21 cellular contexts compared by ENCODE assay signal in genomic region chr5:3304346-3304745, GRCh38.
DNase-seq lines count a peak whose midpoint lies in the region; ATAC-seq and TF ChIP-seq lines count a peak whose summit lies in the region.
"Had no signal": no experiment of that assay in that cellular context is flagged by ENCODE, and none has a peak within 500 bp of the region (broad histone marks: within the 10 kb centered on the region; RNA-seq: fewer than 3 reads in every experiment).

No MANE protein-coding gene starts in this region.

- H3K36me3 Mint-ChIP-seq in H9 (ENCODE audit: insufficient read depth in 1 of 3, low read depth in 3 of 3) (no peaks in the 10 kb centered on the region; a peak in 1 of 7 replicates), WTC11 (no peaks in the 10 kb centered on the region)
- H3K36me3 Mint-ChIP-seq in activated CD8-positive, alpha-beta memory T cell treated with anti-CD3 and anti-CD28 coated beads, Interleukin-2, amount 10 ng/mL, durations not matched to agents 7 days and 5 days: no peaks in the 10 kb centered on the region
- H3K36me3 Mint-ChIP-seq: CD4-positive, CD25-positive, alpha-beta regulatory T cell; CD8-positive, alpha-beta T cell had no signal

- H3K9me3 ChIP-seq in H9 (ENCODE audit: control insufficient read depth, low read depth, low read length) (no peaks in the 10 kb centered on the region), mesenchymal stem cell (ENCODE audit: control insufficient read depth, low read length) (no peaks in the 10 kb centered on the region), neuronal stem cell (replicated peaks in 1 of 2; ENCODE audit: control insufficient read depth in 2 of 2, insufficient read depth in 1 of 2, low read depth in 1 of 2, low read length in 2 of 2) (no peaks in the 10 kb centered on the region), adrenal gland (replicated peaks in 1 of 3) (no peaks in the 10 kb centered on the region)
- H3K9me3 ChIP-seq: BLaER1 had no signal

- no peak overlapping the region for H3K56ac ChIP-seq in H9 (ENCODE audit: insufficient read length, low read depth, low read length)

- intact Hi-C loops in adrenal gland (cut with DNase I): no loop called here

- H2BK15ac ChIP-seq in H9 (ENCODE audit: low read depth, low read length) (no peak overlapping the region), mesenchymal stem cell (ENCODE audit: low read depth, poor library complexity, severe bottlenecking) (no peak overlapping the region), neuronal stem cell (ENCODE audit: low read length) (no peak overlapping the region)

- H3K4ac ChIP-seq in H9 (ENCODE audit: low read depth, low read length) (no peak overlapping the region), mesenchymal stem cell (ENCODE audit: low read depth in 1 of 2, low read length in 2 of 2) (no peak overlapping the region), neuronal stem cell (ENCODE audit: low read length) (no peak overlapping the region)

- TF ChIP-seq CTCF in H9 (conservative IDR thresholded peaks at IDR 0.05): no peak
- TF ChIP-seq CTCF in WTC11 (IDR thresholded peaks at IDR 0.05): no peak
- no peak for TF ChIP-seq CTCF in adrenal gland (IDR thresholded peaks at IDR 0.05)
- no peak for TF ChIP-seq CTCF in GM20000 (IDR thresholded peaks at IDR 0.05; ENCODE audit: extremely low read depth, missing control alignments)

- H3K27ac ChIP-seq in H9 (ENCODE audit: insufficient read length, low read depth, low read length) (no peak overlapping the region), mesenchymal stem cell (ENCODE audit: low read length, poor library complexity, severe bottlenecking) (no peak overlapping the region), neuronal stem cell (replicated peaks; ENCODE audit: low read length) (no peak overlapping the region), adrenal gland (no peak overlapping the region)
- H3K27ac ChIP-seq: 22Rv1, BLaER1, C4-2B had no signal

- H3K18ac ChIP-seq in H9 (ENCODE audit: insufficient read length, low read depth, low read length) (no peak overlapping the region), mesenchymal stem cell (ENCODE audit: low read depth in 1 of 2, low read length in 2 of 2) (no peak overlapping the region), neuronal stem cell (ENCODE audit: low read length) (peak overlapping the region; percentile 78)

- H3K36me3 ChIP-seq in mesenchymal stem cell (ENCODE audit: control insufficient read depth in 1 of 2, insufficient read depth in 2 of 2, low read depth in 1 of 2, low read length in 2 of 2): no peaks in the 10 kb centered on the region
- no peaks in the 10 kb centered on the region for H3K36me3 ChIP-seq in neuronal stem cell (replicated peaks in 1 of 2; ENCODE audit: control insufficient read depth in 2 of 2, insufficient read depth in 2 of 2, low read length in 2 of 2)
- no peaks in the 10 kb centered on the region for H3K36me3 ChIP-seq in adrenal gland (replicated peaks in 1 of 2)
- H3K36me3 ChIP-seq: BLaER1 had no signal

- H3K79me1 ChIP-seq in H9 (ENCODE audit: insufficient read depth, low read depth, low read length, poor library complexity, severe bottlenecking) (no peaks in the 10 kb centered on the region), mesenchymal stem cell (replicated peaks; ENCODE audit: low read length, poor library complexity, severe bottlenecking) (no peaks in the 10 kb centered on the region), neuronal stem cell (ENCODE audit: low read depth, low read length) (no peaks in the 10 kb centered on the region)

- no peaks in the 10 kb centered on the region for H3K23me2 ChIP-seq in H9 (ENCODE audit: insufficient read length, low read depth, low read length, poor library complexity, severe bottlenecking)

- H2BK120ac ChIP-seq in H9 (ENCODE audit: low read depth, low read length, poor library complexity, severe bottlenecking): no peak overlapping the region
- no peak overlapping the region for H2BK120ac ChIP-seq in mesenchymal stem cell (ENCODE audit: low read depth, low read length)
- H2BK120ac ChIP-seq in neuronal stem cell (ENCODE audit: low read depth, low read length): no peak overlapping the region

- no peak overlapping the region for H2BK20ac ChIP-seq in H9 (ENCODE audit: low read depth, low read length, poor library complexity, severe bottlenecking)

- no peak overlapping the region for H3T11ph ChIP-seq in H9 (ENCODE audit: low read length)

- ATAC-seq in WTC11 (peak; percentile 30; the same call in 1 of the 2 replicates), HG03159 (IDR thresholded peaks at IDR 0.05; ENCODE audit: unreplicated experiment) (no peak)
- no peak for ATAC-seq in activated CD8-positive, alpha-beta memory T cell treated with anti-CD3 and anti-CD28 coated beads, Interleukin-2, amount 10 ng/mL, durations not matched to agents 7 days and 5 days
- ATAC-seq: CD8-positive, alpha-beta T cell; GM12878; GM23338 had no signal

- no peaks in the 10 kb centered on the region for H4K20me1 ChIP-seq in H9 (ENCODE audit: control insufficient read depth, insufficient read depth, insufficient read length)
- H4K20me1 ChIP-seq: BLaER1 had no signal

- WGBS in H9 (ENCODE audit: extremely low coverage, insufficient read length, low lambda C conversion rate): no CpG with 5 or more reads among the region's 10 CpGs
- WGBS in mesenchymal stem cell: 71% methylated on average over 10 of the region's 10 CpGs
- WGBS in neuronal stem cell (ENCODE audit: extremely low coverage in 2 of 2, insufficient read length in 2 of 2, insufficient replicate concordance in 1 of 2), 2 donors: no CpG with 5 or more reads among the region's 10 CpGs
- 73 to 90% (median 81%) methylated on average over 2 to 10 of the region's 10 CpGs for WGBS in adrenal gland, 4 donors

- H2AFZ ChIP-seq in H9 (ENCODE audit: low read length) (no peak overlapping the region), mesenchymal stem cell (ENCODE audit: low read depth, low read length) (no peak overlapping the region), neuronal stem cell (ENCODE audit: low read length) (no peak overlapping the region)
- H2AFZ ChIP-seq: GM23338 had no signal

- H3K4me3 Mint-ChIP-seq in H9 (no peak overlapping the region), WTC11 (no peak overlapping the region)
- H3K4me3 Mint-ChIP-seq in activated CD8-positive, alpha-beta memory T cell treated with anti-CD3 and anti-CD28 coated beads, Interleukin-2, amount 10 ng/mL, durations not matched to agents 7 days and 5 days: no peak overlapping the region
- H3K4me3 Mint-ChIP-seq: B cell; CD4-positive, CD25-positive, alpha-beta regulatory T cell; CD8-positive, alpha-beta T cell; GM23338 had no signal

- H3K14ac ChIP-seq in H9 (ENCODE audit: insufficient read depth, low read length) (peak overlapping the region; percentile 56; the same call in 1 of the 2 replicates), mesenchymal stem cell (ENCODE audit: low read length in 2 of 2) (no peak overlapping the region), neuronal stem cell (ENCODE audit: low read length) (no peak overlapping the region)

- no peak overlapping the region for H3K27ac Mint-ChIP-seq in H9
- H3K27ac Mint-ChIP-seq in WTC11: no peak overlapping the region
- H3K27ac Mint-ChIP-seq in activated CD8-positive, alpha-beta memory T cell treated with anti-CD3 and anti-CD28 coated beads, Interleukin-2, amount 10 ng/mL, durations not matched to agents 7 days and 5 days: no peak overlapping the region
- H3K27ac Mint-ChIP-seq: B cell; CD4-positive, CD25-positive, alpha-beta regulatory T cell; CD8-positive, alpha-beta T cell; GM23338 had no signal

- CTCF ChIA-PET in WTC11 (lab: Charles Lee): no interaction called here
- CTCF ChIA-PET in activated CD8-positive, alpha-beta memory T cell treated with anti-CD3 and anti-CD28 coated beads, Interleukin-2, amount 10 ng/mL, durations not matched to agents 7 days and 5 days (lab: Charles Lee): no interaction called here

- H2AK5ac ChIP-seq in H9 (ENCODE audit: insufficient read length, low read length): no peak overlapping the region
- H2AK5ac ChIP-seq in mesenchymal stem cell (ENCODE audit: low read length, severe bottlenecking): no peak overlapping the region
- no peak overlapping the region for H2AK5ac ChIP-seq in neuronal stem cell (ENCODE audit: low read depth, low read length)

- H4K8ac ChIP-seq in H9 (replicated peaks; ENCODE audit: insufficient read length, low read depth, low read length) (no peak overlapping the region), mesenchymal stem cell (ENCODE audit: low read length) (no peak overlapping the region), neuronal stem cell (ENCODE audit: low read depth, low read length) (no peak overlapping the region)

- no peaks in the 10 kb centered on the region for H3K79me2 ChIP-seq in H9 (ENCODE audit: insufficient read depth, low read length)

- H4K5ac ChIP-seq in H9 (ENCODE audit: insufficient read length, low read depth, low read length): no peak overlapping the region

- POLR2A ChIA-PET in WTC11 (lab: Charles Lee): no interaction called here

- H3K23ac ChIP-seq in H9 (ENCODE audit: insufficient read length, low read depth, low read length): no peak overlapping the region
- H3K23ac ChIP-seq in mesenchymal stem cell (ENCODE audit: low read length in 2 of 2): no peak overlapping the region
- peak overlapping the region; percentile 34 for H3K23ac ChIP-seq in neuronal stem cell (ENCODE audit: low read depth, low read length, poor library complexity)

- no peak for DNase-seq in H9
- DNase-seq in WTC11 (ENCODE audit: low spot score): no peak
- no peak for DNase-seq in mesenchymal stem cell
- no peak for DNase-seq in neuronal stem cell (ENCODE audit: low spot score)
- DNase-seq in adrenal gland: no peak
- no peak for DNase-seq in activated CD8-positive, alpha-beta memory T cell treated with anti-CD3 and anti-CD28 coated beads, Interleukin-2, amount 10 ng/mL, durations not matched to agents 7 days and 5 days
- no peak for DNase-seq in GM20000 (ENCODE audit: low spot score)
- DNase-seq: CD4-positive, CD25-positive, alpha-beta regulatory T cell; CD8-positive, alpha-beta T cell; DMS 273 treated with DMSO at 0.1 percent for 48 hours; DMS79; EL; GDM1; HCEC 1CT had no signal

- H3K4me1 ChIP-seq in H9 (ENCODE audit: insufficient read depth, low read length): no peaks in the 10 kb centered on the region
- no peaks in the 10 kb centered on the region for H3K4me1 ChIP-seq in mesenchymal stem cell (ENCODE audit: control insufficient read depth, insufficient read depth, low read depth, low read length)
- H3K4me1 ChIP-seq in neuronal stem cell (ENCODE audit: control insufficient read depth in 2 of 2, insufficient read depth in 1 of 2, low read depth in 1 of 2, low read length in 2 of 2): peaks cover 5 to 6% of the 10 kb centered on the region in 2 donors
- no peaks in the 10 kb centered on the region for H3K4me1 ChIP-seq in adrenal gland (replicated peaks in 1 of 2)

- no peak overlapping the region for H4K91ac ChIP-seq in H9 (ENCODE audit: insufficient read length, low read depth, low read length)
- no peak overlapping the region for H4K91ac ChIP-seq in mesenchymal stem cell (ENCODE audit: low read length)
- no peak overlapping the region for H4K91ac ChIP-seq in neuronal stem cell (ENCODE audit: low read depth, low read length, poor library complexity)

- TF ChIP-seq POLR2A in adrenal gland (IDR thresholded peaks at IDR 0.05): no peak

- H3K27me3 ChIP-seq in H9 (ENCODE audit: insufficient read depth, low read length) (no peaks in the 10 kb centered on the region), mesenchymal stem cell (ENCODE audit: control insufficient read depth in 1 of 2, insufficient read depth in 1 of 2, low read length in 2 of 2) (no peaks in the 10 kb centered on the region), neuronal stem cell (ENCODE audit: control insufficient read depth in 3 of 3, insufficient read depth in 3 of 3, low read depth in 1 of 3, low read length in 3 of 3) (no peaks in the 10 kb centered on the region), adrenal gland (no peaks in the 10 kb centered on the region)

- H3K4me3 ChIP-seq in mesenchymal stem cell (ENCODE audit: insufficient read depth in 1 of 2, low read depth in 1 of 2, low read length in 2 of 2) (no peak overlapping the region), neuronal stem cell (ENCODE audit: low read length in 2 of 2) (peak overlapping the region in 1 of 2 donors; percentile 55), adrenal gland (no peak overlapping the region)
- H3K4me3 ChIP-seq: BLaER1, GM12878, GM23338 had no signal

- H3K9me3 Mint-ChIP-seq in H9: peaks cover 0 to 3% of the 10 kb centered on the region in 2 experiments; a peak in 2 of 5 replicates
- H3K9me3 Mint-ChIP-seq in WTC11: no peaks in the 10 kb centered on the region
- peaks cover 4% of the 10 kb centered on the region for H3K9me3 Mint-ChIP-seq in activated CD8-positive, alpha-beta memory T cell treated with anti-CD3 and anti-CD28 coated beads, Interleukin-2, amount 10 ng/mL, durations not matched to agents 7 days and 5 days (ENCODE audit: low read depth)
- H3K9me3 Mint-ChIP-seq: GM23338 had no signal

- no peak overlapping the region for H3K4me2 ChIP-seq in H9 (ENCODE audit: insufficient read depth, insufficient read length, low read length)
- H3K4me2 ChIP-seq in mesenchymal stem cell (ENCODE audit: low read length, poor library complexity, severe bottlenecking): no peak overlapping the region
- H3K4me2 ChIP-seq in neuronal stem cell (ENCODE audit: insufficient read depth, low read length, poor library complexity, severe bottlenecking): no peak overlapping the region
- H3K4me2 ChIP-seq: BLaER1, GM23338 had no signal

- H2BK5ac ChIP-seq in H9 (ENCODE audit: insufficient read length, low read length): no peak overlapping the region
- H2BK5ac ChIP-seq in mesenchymal stem cell (ENCODE audit: low read depth, low read length, poor library complexity, severe bottlenecking): no peak overlapping the region
- no peak overlapping the region for H2BK5ac ChIP-seq in neuronal stem cell (ENCODE audit: low read length)

- no peak overlapping the region for H3K9ac ChIP-seq in H9 (ENCODE audit: extremely low read depth, insufficient read length, low read length)
- H3K9ac ChIP-seq in mesenchymal stem cell (ENCODE audit: low read length): peak overlapping the region; percentile 26
- no peak overlapping the region for H3K9ac ChIP-seq in neuronal stem cell (ENCODE audit: low read depth, low read length, poor library complexity)
- H3K9ac ChIP-seq: BLaER1 had no signal

- H3K4me1 Mint-ChIP-seq in H9 (peaks cover 0 to 7% of the 10 kb centered on the region in 2 experiments; a peak in 2 of 4 replicates), WTC11 (peaks cover 15% of the 10 kb centered on the region)
- H3K4me1 Mint-ChIP-seq in activated CD8-positive, alpha-beta memory T cell treated with anti-CD3 and anti-CD28 coated beads, Interleukin-2, amount 10 ng/mL, durations not matched to agents 7 days and 5 days: no peaks in the 10 kb centered on the region
- H3K4me1 Mint-ChIP-seq: B cell; CD4-positive, CD25-positive, alpha-beta regulatory T cell had no signal

- H2BK12ac ChIP-seq in H9 (ENCODE audit: insufficient read length, low read depth, low read length): no peak overlapping the region
- no peak overlapping the region for H2BK12ac ChIP-seq in mesenchymal stem cell (ENCODE audit: low read length in 2 of 2)
- H2BK12ac ChIP-seq in neuronal stem cell (ENCODE audit: low read length): no peak overlapping the region

- no peaks in the 10 kb centered on the region for H3K27me3 Mint-ChIP-seq in H9 (ENCODE audit: low read depth)
- H3K27me3 Mint-ChIP-seq in WTC11 (ENCODE audit: low read depth): no peaks in the 10 kb centered on the region; the same call in 1 of the 2 replicates
- H3K27me3 Mint-ChIP-seq in activated CD8-positive, alpha-beta memory T cell treated with anti-CD3 and anti-CD28 coated beads, Interleukin-2, amount 10 ng/mL, durations not matched to agents 7 days and 5 days: no peaks in the 10 kb centered on the region
- H3K27me3 Mint-ChIP-seq: B cell; CD4-positive, CD25-positive, alpha-beta regulatory T cell had no signal
